ENCODE assay signal across 15 cellular contexts in genomic region chr2:105391058-105391627, GRCh38. TPM values are rescaled to one million over a fixed set of nuclear protein-coding genes. Genes with fewer than 3 reads are reported as not detected.
A peak's percentile ranks its signal among the peaks of the same experiment; 100 is the strongest.
DNase-seq lines count a peak whose midpoint lies in the region; TF ChIP-seq lines count a peak whose summit lies in the region.
"Had no signal": no experiment of that assay in that cellular context is flagged by ENCODE, and none has a peak within 500 bp of the region (broad histone marks: within the 10 kb centered on the region; RNA-seq: fewer than 3 reads in every experiment).

No MANE protein-coding gene starts in this region.

- DNase-seq in M059J (ENCODE audit: low read depth): peak; percentile 92
- peak; percentile 35 for DNase-seq in coronary artery (ENCODE audit: low spot score)
- DNase-seq in DMS79 (lab: John Stamatoyannopoulos, UW): no peak
- DNase-seq in central memory CD4-positive, alpha-beta T cell: no peak
- DNase-seq in NCI-H2196 treated with DMSO at 0.1 percent for 48 hours (lab: John Stamatoyannopoulos, UW; ENCODE audit: unreplicated experiment): no peak
- DNase-seq in activated naive CD4-positive, alpha-beta T cell treated with anti-CD3 and anti-CD28 coated beads for 36 hours: no peak
- DNase-seq: activated CD4-positive, CD25-positive, alpha-beta regulatory T cell treated with anti-CD3 and anti-CD28 coated beads, Interleukin-2, amount 50 U/mL, for 72 hours; AML-193; MM.1S; NCI-H526 had no signal

- CTCF ChIA-PET in activated naive CD4-positive, alpha-beta T cell treated with anti-CD3 and anti-CD28 coated beads for 36 hours (lab: Charles Lee): no interaction called here

- H3K79me2 ChIP-seq in ACC112 (ENCODE audit: control insufficient read depth, insufficient read depth, low read length, unreplicated experiment): peaks cover 96% of the 10 kb centered on the region

- H3K36me3 ChIP-seq in ACC112 (ENCODE audit: insufficient read depth, low read length) (peaks cover 43% of the 10 kb centered on the region), mucosa of rectum (ENCODE audit: control insufficient read depth in 2 of 2, insufficient read depth in 2 of 2, low read length in 2 of 2) (peaks cover 4 to 6% of the 10 kb centered on the region in 2 donors)
- H3K36me3 ChIP-seq: thoracic aorta had no signal

- no peaks in the 10 kb centered on the region for H3K27me3 ChIP-seq in ACC112 (ENCODE audit: insufficient read depth, low read length)
- H3K27me3 ChIP-seq in mucosa of rectum (ENCODE audit: control insufficient read depth in 2 of 2, insufficient read depth in 2 of 2, low read length in 2 of 2): no peaks in the 10 kb centered on the region

- peak overlapping the region; percentile 94 for H3K27ac ChIP-seq in ACC112 (ENCODE audit: low read depth, low read length)
- H3K27ac ChIP-seq in coronary artery: peak overlapping the region in 1 of 2 donors; percentile 43
- H3K27ac ChIP-seq in mucosa of rectum (ENCODE audit: low read depth in 2 of 2, low read length in 2 of 2): peak overlapping the region; percentile 20 to 46
- H3K27ac ChIP-seq: SK-N-MC, thoracic aorta had no signal

- H3K9me3 ChIP-seq in mucosa of rectum (ENCODE audit: control insufficient read depth in 2 of 2, low read length in 2 of 2): no peaks in the 10 kb centered on the region
- H3K9me3 ChIP-seq: thoracic aorta had no signal

- H2AFZ ChIP-seq in ACC112 (ENCODE audit: low read length, unreplicated experiment): no peak overlapping the region

- no peaks in the 10 kb centered on the region for H3K4me1 Mint-ChIP-seq in activated naive CD4-positive, alpha-beta T cell treated with anti-CD3 and anti-CD28 coated beads for 36 hours (ENCODE audit: low read depth)

- H3K4me1 ChIP-seq in ACC112 (ENCODE audit: control insufficient read depth, insufficient read depth, low read length, unreplicated experiment) (peaks cover 93% of the 10 kb centered on the region), mucosa of rectum (ENCODE audit: control insufficient read depth in 2 of 2, insufficient read depth in 2 of 2, low read length in 2 of 2) (peaks cover 2 to 48% of the 10 kb centered on the region in 2 donors)

- no peak for TF ChIP-seq CTCF in coronary artery (IDR thresholded peaks at IDR 0.05)

- H3K9me3 Mint-ChIP-seq in activated naive CD4-positive, alpha-beta T cell treated with anti-CD3 and anti-CD28 coated beads for 36 hours: no peaks in the 10 kb centered on the region

- H3K27me3 Mint-ChIP-seq in activated naive CD4-positive, alpha-beta T cell treated with anti-CD3 and anti-CD28 coated beads for 36 hours (ENCODE audit: low read depth): no peaks in the 10 kb centered on the region

- H3K4me3 Mint-ChIP-seq in activated naive CD4-positive, alpha-beta T cell treated with anti-CD3 and anti-CD28 coated beads for 36 hours: no peak overlapping the region

- H3K27ac Mint-ChIP-seq in activated naive CD4-positive, alpha-beta T cell treated with anti-CD3 and anti-CD28 coated beads for 36 hours: no peak overlapping the region
- H3K27ac Mint-ChIP-seq: progenitor cell of endocrine pancreas had no signal

- no peak overlapping the region for H3K9ac ChIP-seq in mucosa of rectum (ENCODE audit: low read depth in 1 of 2, low read length in 2 of 2)

- intact Hi-C loops in activated naive CD4-positive, alpha-beta T cell treated with anti-CD3 and anti-CD28 coated beads for 36 hours (cut with micrococcal nuclease): no loop called here

- no peaks in the 10 kb centered on the region for H3K36me3 Mint-ChIP-seq in activated naive CD4-positive, alpha-beta T cell treated with anti-CD3 and anti-CD28 coated beads for 36 hours (ENCODE audit: low read depth)

- H3K4me3 ChIP-seq in ACC112 (ENCODE audit: low read depth, low read length) (peak overlapping the region; percentile 61; the same call in 1 of the 2 replicates), coronary artery (no peak overlapping the region), mucosa of rectum (ENCODE audit: low read length in 2 of 2) (no peak overlapping the region)
- H3K4me3 ChIP-seq: SK-N-MC, thoracic aorta had no signal

RNA-seq across cellular contexts. Expression of gene FHL2, which starts 7.7 kb away (rescaled TPM):
- 146 and 164 TPM in 2 replicates for total RNA-seq in M059J (2014; rRNA removed; shearing (Covaris generic))
- 1 to 10 TPM; 1.6 to 1.8 TPM for total RNA-seq in activated naive CD4-positive, alpha-beta T cell treated with anti-CD3 and anti-CD28 coated beads for 36 hours

RNA-seq across cellular contexts. Expression of gene C2orf49, which starts 53.8 kb away (rescaled TPM):
- total RNA-seq in M059J (2014; rRNA removed; shearing (Covaris generic)): 19.2 and 22.0 TPM in 2 replicates
- 10 to 100 TPM; 15.6 to 16.4 TPM for total RNA-seq in activated naive CD4-positive, alpha-beta T cell treated with anti-CD3 and anti-CD28 coated beads for 36 hours

Comparison
In these comparisons a context has a peak if more than half of its experiments do, and no peak if none do; other contexts are left out.
1. DNase-seq: peak in M059J (single experiment) and coronary artery (single experiment); none in DMS79 (single experiment), central memory CD4-positive, alpha-beta T cell (single experiment), NCI-H2196 treated with DMSO at 0.1 percent for 48 hours (single experiment) and activated naive CD4-positive, alpha-beta T cell treated with anti-CD3 and anti-CD28 coated beads for 36 hours (single experiment).
2. RNA of gene FHL2, which starts 7.7 kb away (total RNA-seq): 146 to 164 TPM in M059J; 1.6 to 1.8 TPM in activated naive CD4-positive, alpha-beta T cell treated with anti-CD3 and anti-CD28 coated beads for 36 hours; every median in the first group is over 10 times any median in the second.